ENCODE assay signal across 16 cellular contexts in the genomic region with DNA sequence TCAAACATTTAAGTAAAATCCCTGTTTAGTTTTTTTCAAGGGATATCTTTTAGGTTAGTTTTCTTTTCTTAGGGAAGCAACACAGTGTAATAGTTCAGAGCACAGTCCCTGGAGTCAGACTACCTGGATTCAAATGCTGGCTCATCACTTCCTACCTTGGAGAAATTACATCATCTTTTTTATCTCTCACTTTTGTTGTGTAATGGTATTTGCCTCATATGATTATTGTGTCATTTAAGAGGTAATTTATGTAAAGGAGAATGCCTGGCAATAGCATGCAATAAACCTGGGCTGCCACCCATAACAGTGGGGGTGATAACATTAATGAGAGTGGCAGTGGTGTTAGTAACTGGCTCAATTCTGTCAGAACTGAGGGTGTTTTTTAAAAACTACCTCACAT.
"Had no signal": no experiment of that assay in that cellular context is flagged by ENCODE, and none has a peak within 500 bp of the region (broad histone marks: within the 10 kb centered on the region; RNA-seq: fewer than 3 reads in every experiment).

No MANE protein-coding gene starts in this region.

- H3K9me3 Mint-ChIP-seq: activated CD4-positive, alpha-beta memory T cell treated with anti-CD3 and anti-CD28 coated beads for 36 hours; activated naive CD4-positive, alpha-beta T cell treated with anti-CD3 and anti-CD28 coated beads for 36 hours; memory B cell; naive B cell; neural progenitor cell; stimulated activated naive B cell treated with anti-CD40 and anti-IgM and Interleukin-4, amounts not matched to agents 10 μg/mL and 1 μg/mL and 100 μg/mL, for 72 hours; WTC11 had no signal

- H3K4me2 ChIP-seq: neural progenitor cell had no signal

- H3K4me1 ChIP-seq: left lung, neural progenitor cell, prostate gland, sigmoid colon, spleen had no signal

- H3K27me3 ChIP-seq: left lung, neural progenitor cell, sigmoid colon, spleen had no signal

- H2AFZ ChIP-seq: neural progenitor cell had no signal

- H3K27ac ChIP-seq: left lung, neural progenitor cell, prostate gland, sigmoid colon, spleen had no signal

- ATAC-seq: activated CD4-positive, alpha-beta T cell treated with anti-CD3 and anti-CD28 coated beads for 36 hours; left lung; stimulated activated naive B cell treated with anti-CD40 and anti-IgM and Interleukin-4, amounts not matched to agents 10 μg/mL and 1 μg/mL and 100 μg/mL, for 72 hours; WTC11 had no signal

- H3K4me3 Mint-ChIP-seq: activated CD4-positive, alpha-beta memory T cell treated with anti-CD3 and anti-CD28 coated beads for 36 hours; activated CD4-positive, alpha-beta T cell treated with anti-CD3 and anti-CD28 coated beads for 36 hours; activated naive CD4-positive, alpha-beta T cell treated with anti-CD3 and anti-CD28 coated beads for 36 hours; memory B cell; naive B cell; neural progenitor cell; stimulated activated naive B cell treated with anti-CD40 and anti-IgM and Interleukin-4, amounts not matched to agents 10 μg/mL and 1 μg/mL and 100 μg/mL, for 72 hours; WTC11 had no signal

- H3K9me3 ChIP-seq: left lung, prostate gland, sigmoid colon, spleen had no signal

- H3K27ac Mint-ChIP-seq: activated CD4-positive, alpha-beta memory T cell treated with anti-CD3 and anti-CD28 coated beads for 36 hours; activated naive CD4-positive, alpha-beta T cell treated with anti-CD3 and anti-CD28 coated beads for 36 hours; memory B cell; neural progenitor cell; stimulated activated naive B cell treated with anti-CD40 and anti-IgM and Interleukin-4, amounts not matched to agents 10 μg/mL and 1 μg/mL and 100 μg/mL, for 72 hours; WTC11 had no signal

- H3K4me3 ChIP-seq: left lung, neural progenitor cell, prostate gland, sigmoid colon, spleen had no signal

- H3K9ac ChIP-seq: neural progenitor cell had no signal

- H3K4me1 Mint-ChIP-seq: activated CD4-positive, alpha-beta T cell treated with anti-CD3 and anti-CD28 coated beads for 36 hours; memory B cell; naive B cell; neural progenitor cell; stimulated activated naive B cell treated with anti-CD40 and anti-IgM and Interleukin-4, amounts not matched to agents 10 μg/mL and 1 μg/mL and 100 μg/mL, for 72 hours; WTC11 had no signal

- H3K27me3 Mint-ChIP-seq: activated CD4-positive, alpha-beta memory T cell treated with anti-CD3 and anti-CD28 coated beads for 36 hours; activated CD4-positive, alpha-beta T cell treated with anti-CD3 and anti-CD28 coated beads for 36 hours; memory B cell; naive B cell; stimulated activated naive B cell treated with anti-CD40 and anti-IgM and Interleukin-4, amounts not matched to agents 10 μg/mL and 1 μg/mL and 100 μg/mL, for 72 hours had no signal

- DNase-seq: activated CD4-positive, alpha-beta memory T cell treated with anti-CD3 and anti-CD28 coated beads for 36 hours; activated CD4-positive, alpha-beta T cell treated with anti-CD3 and anti-CD28 coated beads for 36 hours; activated naive CD4-positive, alpha-beta T cell treated with anti-CD3 and anti-CD28 coated beads for 36 hours; activated T-cell treated with anti-CD3 and anti-CD28 coated beads, Interleukin-2, amount 50 U/mL, for 1 hour; foreskin melanocyte; glutamatergic neuron; left lung; naive B cell; sigmoid colon; spleen; stimulated activated naive B cell treated with anti-CD40 and anti-IgM and Interleukin-4, amounts not matched to agents 10 μg/mL and 1 μg/mL and 100 μg/mL, for 72 hours; SW 1271 had no signal
